10 cellular contexts compared by ENCODE assay signal in genomic region chr1:27569506-27570382, GRCh38. TPM values are rescaled to one million over a fixed set of nuclear protein-coding genes. Genes with fewer than 3 reads are reported as not detected.
A peak's percentile ranks its signal among the peaks of the same experiment; 100 is the strongest.
DNase-seq lines count a peak whose midpoint lies in the region; ATAC-seq and TF ChIP-seq lines count a peak whose summit lies in the region.
"Had no signal": no experiment of that assay in that cellular context is flagged by ENCODE, and none has a peak within 500 bp of the region (broad histone marks: within the 10 kb centered on the region; RNA-seq: fewer than 3 reads in every experiment).

No MANE protein-coding gene starts in this region.

- no peaks in the 10 kb centered on the region for H3K27me3 ChIP-seq in iPS-18a (ENCODE audit: control insufficient read depth, insufficient read depth, low read length)
- H3K27me3 ChIP-seq in spleen (replicated peaks in 1 of 7), result no peaks in the 10 kb centered on the region

- H3K27ac ChIP-seq in HEK293 (ENCODE audit: extremely low read depth, low read depth, low read length), result no peak overlapping the region
- H3K27ac ChIP-seq in iPS-18a (ENCODE audit: low read length), result peak overlapping the region; percentile 10
- H3K27ac ChIP-seq in spleen, result peak overlapping the region in 6 of 8 donors; percentile 70 to 96 (median 86)

- TF ChIP-seq CTCF in HEK293 (tag by site-specific recombination; IDR thresholded peaks at IDR 0.05) (no peak), spleen (IDR thresholded peaks at IDR 0.05 in 8 of 11, conservative IDR thresholded peaks at IDR 0.05 in 3 of 11) (no peak)

- H3K4me3 Mint-ChIP-seq in activated naive CD8-positive, alpha-beta T cell treated with anti-CD3 and anti-CD28 coated beads, Interleukin-2, amount 10 ng/mL, durations not matched to agents 7 days and 5 days, result peak overlapping the region; percentile 69

- POLR2A ChIA-PET in HEK293 (lab: Yijun Ruan, JAX), result interaction anchor here (0.5 to 1.3 kb wide), 4 partner anchors 13 to 581 kb away, joined by 3 to 7 read pairs (median 4); no protein-coding TSS in a partner anchor
- POLR2A ChIA-PET in activated naive CD8-positive, alpha-beta T cell treated with anti-CD3 and anti-CD28 coated beads, Interleukin-2, amount 10 ng/mL, durations not matched to agents 7 days and 5 days (lab: Charles Lee), result no interaction called here

- intact Hi-C loops in spleen (cut with DNase I; ENCODE audit: low total_unique reads), result no loop called here

- WGBS in spleen, 5 donors, result 78 to 85% (median 81%) methylated on average over 14 to 15 of the region's 15 CpGs

- peaks cover 3% of the 10 kb centered on the region for H3K27me3 Mint-ChIP-seq in activated naive CD8-positive, alpha-beta T cell treated with anti-CD3 and anti-CD28 coated beads, Interleukin-2, amount 10 ng/mL, durations not matched to agents 7 days and 5 days

- H3K4me1 Mint-ChIP-seq in activated naive CD8-positive, alpha-beta T cell treated with anti-CD3 and anti-CD28 coated beads, Interleukin-2, amount 10 ng/mL, durations not matched to agents 7 days and 5 days, result peaks cover 20% of the 10 kb centered on the region

- peak overlapping the region; percentile 19 for H3K9ac ChIP-seq in iPS-18a (ENCODE audit: low read length)

- no peak for ATAC-seq in activated naive CD8-positive, alpha-beta T cell treated with anti-CD3 and anti-CD28 coated beads, Interleukin-2, amount 10 ng/mL, durations not matched to agents 7 days and 5 days (ENCODE audit: low read depth)
- ATAC-seq in HG03039 (IDR thresholded peaks at IDR 0.05; ENCODE audit: unreplicated experiment), result no peak

- CTCF ChIA-PET in HEK293 (lab: Yijun Ruan, JAX), result interaction anchor here (0.5 to 8.6 kb wide), 18 partner anchors 9 to 268 kb away, joined by 3 to 111 read pairs (median 6); partner anchors contain the start of gene AHDC1

- peaks cover 11% of the 10 kb centered on the region for H3K4me1 ChIP-seq in HEK293 (ENCODE audit: control insufficient read depth, insufficient read depth, low read length)
- peaks cover 75% of the 10 kb centered on the region for H3K4me1 ChIP-seq in iPS-18a (ENCODE audit: control insufficient read depth, low read depth, low read length)
- H3K4me1 ChIP-seq in spleen, result peaks cover 48 to 100% (median 88%) of the 10 kb centered on the region in 6 donors

- no peak overlapping the region for H3K4me3 ChIP-seq in HEK293 (ENCODE audit: low read depth, low read length)
- H3K4me3 ChIP-seq in iPS-18a (ENCODE audit: low read length), result peak overlapping the region; percentile 44
- H3K4me3 ChIP-seq in spleen, result no peak overlapping the region

- H3K9me3 ChIP-seq in HEK293 (ENCODE audit: control insufficient read depth, insufficient read depth, low read depth, low read length), result no peaks in the 10 kb centered on the region
- no peaks in the 10 kb centered on the region for H3K9me3 ChIP-seq in iPS-18a (ENCODE audit: control insufficient read depth, low read depth, low read length)
- no peaks in the 10 kb centered on the region for H3K9me3 ChIP-seq in spleen

- no peak overlapping the region for H3K27ac Mint-ChIP-seq in activated naive CD8-positive, alpha-beta T cell treated with anti-CD3 and anti-CD28 coated beads, Interleukin-2, amount 10 ng/mL, durations not matched to agents 7 days and 5 days

- H3K36me3 Mint-ChIP-seq in activated naive CD8-positive, alpha-beta T cell treated with anti-CD3 and anti-CD28 coated beads, Interleukin-2, amount 10 ng/mL, durations not matched to agents 7 days and 5 days, result peaks cover 3% of the 10 kb centered on the region

- no peaks in the 10 kb centered on the region for H3K36me3 ChIP-seq in HEK293 (ENCODE audit: control insufficient read depth in 2 of 2, insufficient read depth in 1 of 2, low read length in 2 of 2)
- H3K36me3 ChIP-seq in iPS-18a (ENCODE audit: control insufficient read depth, low read depth, low read length), result no peaks in the 10 kb centered on the region
- H3K36me3 ChIP-seq in spleen, result no peaks in the 10 kb centered on the region

- no peak for TF ChIP-seq POLR2A in spleen (IDR thresholded peaks at IDR 0.05)

- no peak for DNase-seq in activated naive CD8-positive, alpha-beta T cell treated with anti-CD3 and anti-CD28 coated beads, Interleukin-2, amount 10 ng/mL, durations not matched to agents 7 days and 5 days
- DNase-seq in spleen (no peak), AG20443 (ENCODE audit: low spot score) (no peak), putamen (ENCODE audit: low spot score) (no peak)
- DNase-seq in stimulated activated CD4-positive, alpha-beta T cell treated with anti-CD3 and anti-CD28 coated beads, Interleukin-2, amount 100 ng/mL, for 24 hours, result no peak
- DNase-seq: NCI-H1105, T-helper 9 cell had no signal

- H3K9me3 Mint-ChIP-seq in activated naive CD8-positive, alpha-beta T cell treated with anti-CD3 and anti-CD28 coated beads, Interleukin-2, amount 10 ng/mL, durations not matched to agents 7 days and 5 days, result no peaks in the 10 kb centered on the region

TF ChIP-seq in HEK293, 187 proteins besides CTCF, POLR2A, EP300 and RAD21 (continues in another document):
- no peak for TF ChIP-seq GLI4 (tag by site-specific recombination; IDR thresholded peaks at IDR 0.05)
- TF ChIP-seq KLF10 (tag by site-specific recombination; IDR thresholded peaks at IDR 0.05), result no peak
- no peak for TF ChIP-seq ZBTB11 (tag by site-specific recombination; conservative IDR thresholded peaks at IDR 0.05; ENCODE audit: low read depth)
- TF ChIP-seq ZNF48 (tag by site-specific recombination; IDR thresholded peaks at IDR 0.05), result no peak
- TF ChIP-seq BCL11A (tag by site-specific recombination; IDR thresholded peaks at IDR 0.05; ENCODE audit: low read depth), result peak; percentile 81
- TF ChIP-seq HIC1 (tag by site-specific recombination; IDR thresholded peaks at IDR 0.05), result peak; percentile 32
- no peak for TF ChIP-seq PBX3 (CRISPR knock-in tag; IDR thresholded peaks at IDR 0.05)
- no peak for TF ChIP-seq MZF1 (tag by site-specific recombination; IDR thresholded peaks at IDR 0.05; ENCODE audit: borderline replicate concordance)
- peak; percentile 46 for TF ChIP-seq GLIS2 (tag by site-specific recombination; IDR thresholded peaks at IDR 0.05)
- TF ChIP-seq ZNF391 (tag by site-specific recombination; IDR thresholded peaks at IDR 0.05; ENCODE audit: borderline replicate concordance, low read depth), result no peak
- TF ChIP-seq ZNF335 (tag by site-specific recombination; conservative IDR thresholded peaks at IDR 0.05), result no peak
- no peak for TF ChIP-seq SP3 (tag by site-specific recombination; IDR thresholded peaks at IDR 0.05)
- peak; percentile 46; the same call in 1 of the 2 replicates for TF ChIP-seq BCL11B (tag by site-specific recombination; IDR thresholded peaks at IDR 0.05; ENCODE audit: low read depth)
- no peak for TF ChIP-seq ZNF843 (tag by site-specific recombination; IDR thresholded peaks at IDR 0.05)
- TF ChIP-seq ZBTB21 (tag by site-specific recombination; IDR thresholded peaks at IDR 0.05), result no peak

RNA-seq across cellular contexts. Expression of gene AHDC1, which starts 34.2 kb away (rescaled TPM):
- 10 to 100 TPM; 21.6 to 22.2 TPM for total RNA-seq in activated naive CD8-positive, alpha-beta T cell treated with anti-CD3 and anti-CD28 coated beads, Interleukin-2, amount 10 ng/mL, durations not matched to agents 7 days and 5 days
- 100 to 1,000 TPM in 1 of 7 donors, 10 to 100 TPM in 6; 35.1 to 104 (median 54.6) TPM for total RNA-seq in spleen
- polyA plus RNA-seq in spleen, result 10 to 100 TPM in 1 of 3 donors, 1 to 10 TPM in 2; 3.2 to 24.2 (median 4.3) TPM
